Comparison of ENCODE assay signal across 29 cellular contexts in genomic region chr2:216626168-216626874, GRCh38.
"Had no signal": no experiment of that assay in that cellular context is flagged by ENCODE, and none has a peak within 500 bp of the region (broad histone marks: within the 10 kb centered on the region; RNA-seq: fewer than 3 reads in every experiment).

No MANE protein-coding gene starts in this region.

- ATAC-seq: foreskin keratinocyte; left lung; mucosa of descending colon; natural killer cell treated with Interleukin-12 subunit alpha and Interleukin-12 subunit beta and Interleukin-15 and Interleukin-18, amount 100 ng/mL, for 72 hours; psoas muscle; stimulated activated memory B cell treated with anti-CD40 and anti-IgM and Interleukin-4, amounts not matched to agents 10 μg/mL and 1 μg/mL and 100 μg/mL, for 72 hours; stimulated activated naive CD8-positive, alpha-beta T cell treated with anti-CD3 and anti-CD28 coated beads, Interleukin-15, amount 100 ng/mL, for 72 hours; upper lobe of right lung had no signal

- H3K36me3 Mint-ChIP-seq: activated naive CD4-positive, alpha-beta T cell treated with anti-CD3 and anti-CD28 coated beads, Interleukin-2, amount 10 ng/mL, durations not matched to agents 7 days and 5 days; natural killer cell treated with Interleukin-12 subunit alpha and Interleukin-12 subunit beta and Interleukin-15 and Interleukin-18, amount 100 ng/mL, for 72 hours; stimulated activated memory B cell treated with anti-CD40 and anti-IgM and Interleukin-4, amounts not matched to agents 10 μg/mL and 1 μg/mL and 100 μg/mL, for 72 hours had no signal

- H3K27ac ChIP-seq: brain microvascular endothelial cell, coronary artery, dorsolateral prefrontal cortex, esophagus muscularis mucosa, foreskin keratinocyte, heart right ventricle, left lung, psoas muscle, upper lobe of right lung had no signal

- DNase-seq: activated CD4-positive, alpha-beta memory T cell treated with anti-CD3 and anti-CD28 coated beads, Interleukin-2, amount 10 ng/mL, durations not matched to agents 7 days and 5 days; activated CD4-positive, alpha-beta T cell treated with anti-CD3 and anti-CD28 coated beads for 1 hour; activated CD4-positive, alpha-beta T cell treated with anti-CD3 and anti-CD28 coated beads, Interleukin-2, amount 10 ng/mL, durations not matched to agents 7 days and 5 days; activated CD8-positive, alpha-beta memory T cell treated with anti-CD3 and anti-CD28 coated beads, Interleukin-2, amount 50 U/mL, for 48 hours; activated gamma-delta T cell; activated naive CD4-positive, alpha-beta T cell treated with anti-CD3 and anti-CD28 coated beads, Interleukin-2, amount 10 ng/mL, durations not matched to agents 7 days and 5 days; activated T-cell treated with anti-CD3 and anti-CD28 coated beads, Interleukin-2, amount 50 U/mL, for 24 hours; amniotic stem cell; brain microvascular endothelial cell; dorsolateral prefrontal cortex; foreskin keratinocyte; heart right ventricle; kidney glomerular epithelial cell; left lung; mesendoderm; mucosa of descending colon; psoas muscle; stimulated activated CD4-positive, alpha-beta T cell treated with anti-CD3 and anti-CD28 coated beads, Interleukin-1b, Interleukin-23, amount 100 ng/mL, for 48 hours; stimulated activated CD4-positive, alpha-beta T cell treated with anti-CD3 and anti-CD28 coated beads, Interleukin-4, amount 100 ng/mL, for 4 hours; stimulated activated CD8-positive, alpha-beta memory T cell treated with anti-CD3 and anti-CD28 coated beads, Interleukin-4, amount 100 ng/mL, for 48 hours; stimulated activated naive CD8-positive, alpha-beta T cell treated with anti-CD3 and anti-CD28 coated beads, Interleukin-15, amount 100 ng/mL, for 72 hours; substantia nigra; upper lobe of right lung had no signal

- H3K27me3 ChIP-seq: brain microvascular endothelial cell, dorsolateral prefrontal cortex, esophagus muscularis mucosa, heart right ventricle, left lung, upper lobe of right lung had no signal

- H3K4me1 Mint-ChIP-seq: activated CD4-positive, alpha-beta memory T cell treated with anti-CD3 and anti-CD28 coated beads, Interleukin-2, amount 10 ng/mL, durations not matched to agents 7 days and 5 days; activated CD4-positive, alpha-beta T cell treated with anti-CD3 and anti-CD28 coated beads, Interleukin-2, amount 10 ng/mL, durations not matched to agents 7 days and 5 days; activated naive CD4-positive, alpha-beta T cell treated with anti-CD3 and anti-CD28 coated beads, Interleukin-2, amount 10 ng/mL, durations not matched to agents 7 days and 5 days; stimulated activated memory B cell treated with anti-CD40 and anti-IgM and Interleukin-4, amounts not matched to agents 10 μg/mL and 1 μg/mL and 100 μg/mL, for 72 hours; stimulated activated naive CD8-positive, alpha-beta T cell treated with anti-CD3 and anti-CD28 coated beads, Interleukin-15, amount 100 ng/mL, for 72 hours had no signal

- H3K27ac Mint-ChIP-seq: activated CD4-positive, alpha-beta memory T cell treated with anti-CD3 and anti-CD28 coated beads, Interleukin-2, amount 10 ng/mL, durations not matched to agents 7 days and 5 days; activated CD4-positive, alpha-beta T cell treated with anti-CD3 and anti-CD28 coated beads, Interleukin-2, amount 10 ng/mL, durations not matched to agents 7 days and 5 days; activated naive CD4-positive, alpha-beta T cell treated with anti-CD3 and anti-CD28 coated beads, Interleukin-2, amount 10 ng/mL, durations not matched to agents 7 days and 5 days; activated T-cell treated with anti-CD3 and anti-CD28 coated beads, Interleukin-2, amount 50 U/mL, for 24 hours; natural killer cell treated with Interleukin-12 subunit alpha and Interleukin-12 subunit beta and Interleukin-15 and Interleukin-18, amount 100 ng/mL, for 72 hours; stimulated activated memory B cell treated with anti-CD40 and anti-IgM and Interleukin-4, amounts not matched to agents 10 μg/mL and 1 μg/mL and 100 μg/mL, for 72 hours; stimulated activated naive CD8-positive, alpha-beta T cell treated with anti-CD3 and anti-CD28 coated beads, Interleukin-15, amount 100 ng/mL, for 72 hours had no signal

- H3K4me3 ChIP-seq: coronary artery, dorsolateral prefrontal cortex, esophagus muscularis mucosa, heart right ventricle, left lung, lung, mucosa of descending colon, psoas muscle, smooth muscle cell, upper lobe of right lung had no signal

- H3K36me3 ChIP-seq: brain microvascular endothelial cell, esophagus muscularis mucosa, heart right ventricle, left lung, upper lobe of right lung had no signal

- H3K9me3 ChIP-seq: esophagus muscularis mucosa, left lung, mucosa of descending colon, psoas muscle, upper lobe of right lung had no signal

- H3K4me3 Mint-ChIP-seq: activated CD4-positive, alpha-beta memory T cell treated with anti-CD3 and anti-CD28 coated beads, Interleukin-2, amount 10 ng/mL, durations not matched to agents 7 days and 5 days; activated CD4-positive, alpha-beta T cell treated with anti-CD3 and anti-CD28 coated beads, Interleukin-2, amount 10 ng/mL, durations not matched to agents 7 days and 5 days; activated naive CD4-positive, alpha-beta T cell treated with anti-CD3 and anti-CD28 coated beads, Interleukin-2, amount 10 ng/mL, durations not matched to agents 7 days and 5 days; activated T-cell treated with anti-CD3 and anti-CD28 coated beads, Interleukin-2, amount 50 U/mL, for 24 hours; natural killer cell treated with Interleukin-12 subunit alpha and Interleukin-12 subunit beta and Interleukin-15 and Interleukin-18, amount 100 ng/mL, for 72 hours; stimulated activated memory B cell treated with anti-CD40 and anti-IgM and Interleukin-4, amounts not matched to agents 10 μg/mL and 1 μg/mL and 100 μg/mL, for 72 hours; stimulated activated naive CD8-positive, alpha-beta T cell treated with anti-CD3 and anti-CD28 coated beads, Interleukin-15, amount 100 ng/mL, for 72 hours had no signal

- H3K9me3 Mint-ChIP-seq: activated CD4-positive, alpha-beta memory T cell treated with anti-CD3 and anti-CD28 coated beads, Interleukin-2, amount 10 ng/mL, durations not matched to agents 7 days and 5 days; activated CD4-positive, alpha-beta T cell treated with anti-CD3 and anti-CD28 coated beads, Interleukin-2, amount 10 ng/mL, durations not matched to agents 7 days and 5 days; activated naive CD4-positive, alpha-beta T cell treated with anti-CD3 and anti-CD28 coated beads, Interleukin-2, amount 10 ng/mL, durations not matched to agents 7 days and 5 days; activated T-cell treated with anti-CD3 and anti-CD28 coated beads, Interleukin-2, amount 50 U/mL, for 24 hours; natural killer cell treated with Interleukin-12 subunit alpha and Interleukin-12 subunit beta and Interleukin-15 and Interleukin-18, amount 100 ng/mL, for 72 hours; stimulated activated naive CD8-positive, alpha-beta T cell treated with anti-CD3 and anti-CD28 coated beads, Interleukin-15, amount 100 ng/mL, for 72 hours had no signal

- H3K4me1 ChIP-seq: foreskin keratinocyte, left lung, psoas muscle, upper lobe of right lung had no signal

- H3K4me2 ChIP-seq: smooth muscle cell had no signal
